8 cellular contexts compared by ENCODE assay signal in genomic region chr15:77419050-77419835, GRCh38. TPM values are rescaled to one million over a fixed set of nuclear protein-coding genes. Genes with fewer than 3 reads are reported as not detected.
DNase-seq lines count a peak whose midpoint lies in the region; ATAC-seq and TF ChIP-seq lines count a peak whose summit lies in the region.

No MANE protein-coding gene starts in this region.

- H3K4me3 ChIP-seq in astrocyte of the cerebellum (ENCODE audit: low read depth, low read length): peak overlapping the region; percentile 88
- H3K4me3 ChIP-seq in iPS DF 6.9 (ENCODE audit: low read length): peak overlapping the region; percentile 90
- H3K4me3 ChIP-seq in gastrocnemius medialis: peak overlapping the region; percentile 72 to 90 (median 78)

- no peak for TF ChIP-seq POLR2A in gastrocnemius medialis (IDR thresholded peaks at IDR 0.05)

- DNase-seq in NCI-H2171 treated with DMSO at 0.1 percent for 48 hours (lab: John Stamatoyannopoulos, UW): peak; percentile 55
- DNase-seq in NCI-H2171 (lab: John Stamatoyannopoulos, UW): no peak
- DNase-seq in T follicular helper cell (ENCODE audit: low read depth): peak; percentile 3
- DNase-seq in astrocyte of the cerebellum (ENCODE audit: low read depth): no peak
- DNase-seq in iPS DF 6.9 (ENCODE audit: low read depth, low spot score): no peak
- peak; percentile 7 to 35 for DNase-seq in gastrocnemius medialis

- WGBS in iPS DF 6.9 (ENCODE audit: insufficient coverage, insufficient read length): no CpG with 5 or more reads among the region's 71 CpGs

- intact Hi-C loops in gastrocnemius medialis (cut with DNase I; ENCODE audit: low total_unique reads): loop anchor here (5.0 kb wide), 3 partner anchors 58 to 347 kb away; partner anchors contain the start of gene TSPAN3

- H3K4me1 ChIP-seq in iPS DF 6.9 (ENCODE audit: control insufficient read depth, insufficient read depth, low read length) (peaks cover 2% of the 10 kb centered on the region; the same call in 1 of the 2 replicates), gastrocnemius medialis (peaks cover 45 to 66% of the 10 kb centered on the region in 2 donors)

- H3K9me3 ChIP-seq in iPS DF 6.9 (ENCODE audit: control insufficient read depth, insufficient read depth, low read length) (no peaks in the 10 kb centered on the region), gastrocnemius medialis (no peaks in the 10 kb centered on the region)

- ATAC-seq in HG03064 (IDR thresholded peaks at IDR 0.05; ENCODE audit: low read depth, unreplicated experiment) (peak; percentile 36), gastrocnemius medialis (peak; percentile 35 to 47), esophagus mucosa (no peak)

- no peak overlapping the region for H3K27ac ChIP-seq in iPS DF 6.9 (ENCODE audit: low read length)
- peak overlapping the region; percentile 87 to 98 (median 97) for H3K27ac ChIP-seq in gastrocnemius medialis

- no peaks in the 10 kb centered on the region for H3K36me3 ChIP-seq in iPS DF 6.9 (ENCODE audit: control insufficient read depth, insufficient read depth, low read length)
- no peaks in the 10 kb centered on the region for H3K36me3 ChIP-seq in gastrocnemius medialis

- peak; percentile 21 for TF ChIP-seq CTCF in astrocyte of the cerebellum (IDR thresholded peaks at IDR 0.05; ENCODE audit: low read depth, low read length, missing control alignments)
- peak in 3 of 5 experiments; percentile 25 to 47 (median 43) for TF ChIP-seq CTCF in gastrocnemius medialis (IDR thresholded peaks at IDR 0.05 in 4 of 5, conservative IDR thresholded peaks at IDR 0.05 in 1 of 5)

- in situ Hi-C loops in astrocyte of the cerebellum (cut with HindIII; ENCODE audit: low sequenced_read_pairs): no loop called here
- in situ Hi-C loops in gastrocnemius medialis (cut with MboI; ENCODE audit: low sequenced_read_pairs in 4 of 4): no loop called here

- H3K27me3 ChIP-seq in iPS DF 6.9 (ENCODE audit: control insufficient read depth, insufficient read depth, low read length) (no peaks in the 10 kb centered on the region), gastrocnemius medialis (no peaks in the 10 kb centered on the region)

RNA-seq across cellular contexts. Expression of gene PEAK1, which starts 0.7 kb away (rescaled TPM):
- total RNA-seq in gastrocnemius medialis: 10 to 100 TPM; 17.8 to 21.9 (median 20.8) TPM
- total RNA-seq in esophagus mucosa: 10.5 TPM

RNA-seq across cellular contexts. Expression of gene HMG20A, which starts 1.4 kb away (rescaled TPM):
- total RNA-seq in gastrocnemius medialis: 10 to 100 TPM; 17.7 to 39.6 (median 29.9) TPM
- 12.6 TPM for total RNA-seq in esophagus mucosa

Comparison
In these comparisons a context has a peak if more than half of its experiments do, and no peak if none do; other contexts are left out.
1. DNase-seq: peak in NCI-H2171 treated with DMSO at 0.1 percent for 48 hours (single experiment), T follicular helper cell (single experiment) and gastrocnemius medialis (2 of 2); none in NCI-H2171 (single experiment), astrocyte of the cerebellum (single experiment) and iPS DF 6.9 (single experiment).
2. Peak in every context shown above with its lines, with median percentiles within 50 percentile points of each other: H3K4me3 ChIP-seq.